In the genomic region with DNA sequence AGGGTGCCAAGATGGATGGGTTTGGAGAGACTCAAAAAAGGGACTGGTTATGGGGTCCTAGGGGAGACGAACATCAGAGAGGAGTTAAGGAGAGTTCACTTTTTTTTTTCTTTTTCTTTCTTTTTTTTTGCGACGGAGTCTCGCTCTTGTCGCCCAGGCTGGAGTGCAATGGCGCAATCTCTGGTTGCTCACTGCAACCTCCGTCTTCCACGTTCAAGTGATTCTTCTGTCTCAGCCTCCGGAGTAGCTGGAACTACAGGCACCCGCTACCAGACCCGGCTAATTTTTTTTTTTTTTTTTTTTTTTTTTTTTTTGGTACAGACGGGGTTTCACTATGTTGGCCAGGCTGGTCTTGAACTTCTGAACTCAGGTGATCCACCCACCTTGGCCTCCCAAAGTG, we compare ENCODE assay signal across 11 cellular contexts. TPM values are rescaled to one million over a fixed set of nuclear protein-coding genes. Genes with fewer than 3 reads are reported as not detected.
DNase-seq lines count a peak whose midpoint lies in the region; ATAC-seq, FAIRE-seq and TF ChIP-seq lines count a peak whose summit lies in the region.
"Had no signal": no experiment of that assay in that cellular context is flagged by ENCODE, and none has a peak within 500 bp of the region (broad histone marks: within the 10 kb centered on the region; RNA-seq: fewer than 3 reads in every experiment).

No MANE protein-coding gene starts in this region.

- DNase-seq in HepG2 (ENCODE audit: low spot score) = no peak
- no peak for DNase-seq in brain microvascular endothelial cell

- H3K79me2 ChIP-seq in HepG2 (ENCODE audit: insufficient read depth, low read length) = no peaks in the 10 kb centered on the region

- in situ Hi-C loops in HepG2 (cut with HindIII; ENCODE audit: extremely low pct_ligation_motif_present, low pct_unique_long_range_greater_than_20kb) (no loop called here), brain microvascular endothelial cell (cut with HindIII; ENCODE audit: low pct_ligation_motif_present, low sequenced_read_pairs) (no loop called here)

- FAIRE-seq in HepG2 (lab: Jason Lieb, UNC) = no peak
- FAIRE-seq: G401.6, islet of Langerhans had no signal

- no peaks in the 10 kb centered on the region for H3K36me3 ChIP-seq in liver (ENCODE audit: control insufficient read depth in 4 of 4, insufficient read depth in 3 of 4, low read depth in 1 of 4, low read length in 3 of 4)
- no peaks in the 10 kb centered on the region for H3K36me3 ChIP-seq in HepG2 (replicated peaks in 1 of 2; ENCODE audit: control insufficient read depth in 1 of 2, insufficient read depth in 2 of 2, low read length in 2 of 2)
- H3K36me3 ChIP-seq in brain microvascular endothelial cell (replicated peaks) = no peaks in the 10 kb centered on the region
- no peaks in the 10 kb centered on the region for H3K36me3 ChIP-seq in mucosa of rectum (ENCODE audit: control insufficient read depth in 2 of 2, insufficient read depth in 2 of 2, low read length in 2 of 2)

- no peak for TF ChIP-seq CTCF in liver (IDR thresholded peaks at IDR 0.05; ENCODE audit: low read depth, low read length, missing input control)
- no peak for TF ChIP-seq CTCF in HepG2 (CRISPR knock-in tag; IDR thresholded peaks at IDR 0.05)
- TF ChIP-seq CTCF in brain microvascular endothelial cell (IDR thresholded peaks at IDR 0.05; ENCODE audit: low read depth, low read length, missing control alignments) = no peak

- CTCF ChIA-PET in HepG2 (lab: Yijun Ruan, JAX; ENCODE audit: low intra/inter-chr PET ratio, low total read pairs) = no interaction called here

- no peaks in the 10 kb centered on the region for H4K20me1 ChIP-seq in HepG2 (ENCODE audit: insufficient read depth, low read length)

- POLR2A ChIA-PET in HepG2 (lab: Yijun Ruan, JAX) = interaction anchor here (1.0 kb wide), 1 partner anchor 14 kb away, joined by 3 read pairs; no protein-coding TSS in a partner anchor

- H3K9ac ChIP-seq in liver (ENCODE audit: low read depth in 1 of 2, low read length in 2 of 2) (no peak overlapping the region), HepG2 (ENCODE audit: insufficient read depth, low read depth, low read length) (no peak overlapping the region), mucosa of rectum (ENCODE audit: low read depth in 1 of 2, low read length in 2 of 2) (peak overlapping the region; percentile 88 to 94)

- intact Hi-C loops in HepG2 (cut with micrococcal nuclease; ENCODE audit: unreplicated experiment) = no loop called here

- BruUV-seq in HepG2 (replicated peaks; lab: Mats Ljungman, UMichigan) = no TSS peak

- peaks cover 0 to 2% (median 1%) of the 10 kb centered on the region in 4 donors for H3K27me3 ChIP-seq in liver (ENCODE audit: control insufficient read depth in 4 of 4, insufficient read depth in 4 of 4, low read length in 3 of 4)
- peaks cover 4 to 17% of the 10 kb centered on the region in 2 experiments; a peak in 3 of 5 replicates for H3K27me3 ChIP-seq in HepG2 (ENCODE audit: control insufficient read depth in 1 of 2, insufficient read depth in 2 of 2, low read length in 2 of 2)
- H3K27me3 ChIP-seq in brain microvascular endothelial cell (replicated peaks) = peaks cover 2% of the 10 kb centered on the region
- no peaks in the 10 kb centered on the region for H3K27me3 ChIP-seq in mucosa of rectum (ENCODE audit: control insufficient read depth in 2 of 2, insufficient read depth in 2 of 2, low read length in 2 of 2)

- H3K27ac ChIP-seq in liver (ENCODE audit: low read depth in 1 of 2, low read length in 2 of 2) (no peak overlapping the region), HepG2 (ENCODE audit: extremely low read length, insufficient read depth, low read length) (no peak overlapping the region), brain microvascular endothelial cell (no peak overlapping the region), mucosa of rectum (ENCODE audit: low read depth in 2 of 2, low read length in 2 of 2) (peak overlapping the region; percentile 98)

- H3K4me3 ChIP-seq in liver (ENCODE audit: low read depth in 1 of 3, low read length in 3 of 3) (peak overlapping the region in 2 of 3 donors; percentile 1 to 46), HepG2 (replicated peaks in 1 of 3; ENCODE audit: insufficient read depth in 1 of 3, low read depth in 2 of 3, low read length in 3 of 3) (no peak overlapping the region), brain microvascular endothelial cell (ENCODE audit: low read depth, low read length) (peak overlapping the region; percentile 51), mucosa of rectum (ENCODE audit: low read length in 2 of 2) (peak overlapping the region; percentile 68 to 87)

- TF ChIP-seq POLR2A in HepG2 (IDR thresholded peaks at IDR 0.05; ENCODE audit: insufficient read depth in 1 of 2, low read depth in 2 of 2, low read length in 2 of 2) = no peak

- TF ChIP-seq RAD21 in liver (IDR thresholded peaks at IDR 0.05) (no peak), HepG2 (CRISPR knock-in tag; IDR thresholded peaks at IDR 0.05) (no peak)

- 57% methylated on average over 12 of the region's 12 CpGs for WGBS in liver
- WGBS in HepG2 (ENCODE audit: low lambda C conversion rate) = 68% methylated on average over 12 of the region's 12 CpGs

- no peak overlapping the region for H2AFZ ChIP-seq in HepG2 (ENCODE audit: low read length)

- H3K4me1 ChIP-seq in liver (ENCODE audit: control insufficient read depth in 4 of 4, insufficient read depth in 4 of 4, low read length in 3 of 4) (peaks cover 8 to 20% (median 10%) of the 10 kb centered on the region in 4 donors), HepG2 (ENCODE audit: insufficient read depth, low read length) (peaks cover 49% of the 10 kb centered on the region), mucosa of rectum (ENCODE audit: control insufficient read depth in 2 of 2, insufficient read depth in 2 of 2, low read length in 2 of 2) (peaks cover 21 to 22% of the 10 kb centered on the region in 2 donors)

- TF ChIP-seq EP300 in HepG2 (IDR thresholded peaks at IDR 0.05; ENCODE audit: low read depth in 2 of 2, low read length in 2 of 2) (no peak), HepG2 (CRISPR knock-in tag; IDR thresholded peaks at IDR 0.05; ENCODE audit: borderline replicate concordance) (no peak)

- H3K9me3 ChIP-seq in liver (ENCODE audit: control insufficient read depth in 4 of 4, low read length in 3 of 4) (no peaks in the 10 kb centered on the region), HepG2 (ENCODE audit: low read length) (no peaks in the 10 kb centered on the region), mucosa of rectum (ENCODE audit: control insufficient read depth in 2 of 2, low read length in 2 of 2) (no peaks in the 10 kb centered on the region)

- no peak for ATAC-seq in HepG2
- no peak for ATAC-seq in GM18511 (IDR thresholded peaks at IDR 0.05; ENCODE audit: unreplicated experiment)
- ATAC-seq in HG02840 (IDR thresholded peaks at IDR 0.05; ENCODE audit: low FRiP score, unreplicated experiment) = no peak
- no peak for ATAC-seq in HG03280 (IDR thresholded peaks at IDR 0.05; ENCODE audit: unreplicated experiment)
- no peak for ATAC-seq in HG03354 (IDR thresholded peaks at IDR 0.05; ENCODE audit: poor library complexity, severe bottlenecking, unreplicated experiment)

- no peak overlapping the region for H3K4me2 ChIP-seq in HepG2 (ENCODE audit: low read depth, low read length)

RNA-seq across cellular contexts. Expression of a gene that starts 1.2 kb away (rescaled TPM):
- total RNA-seq in liver (1 to 10 TPM; 1.2 to 2.6 TPM), HepG2 (2016; rRNA removed; fragmentation: Illumina TruSeq; extraction: Trizol) (0.45 and 0.49 TPM in 2 replicates)
- polyA plus RNA-seq in liver (1 to 10 TPM; 1.6 to 2.2 TPM), HepG2 (2011; rRNA removed) (2.5 and 2.8 TPM in 2 replicates)
- total RNA-seq in HepG2 (2016; cell fraction: cytosol; rRNA removed; fragmentation: Illumina TruSeq; extraction: Trizol; ENCODE audit: low read depth) = 0.10 and 0.44 TPM in 2 replicates
- 0.21 and 0.50 TPM in 2 replicates for total RNA-seq in HepG2 (2016; cell fraction: insoluble cytoplasmic fraction; rRNA removed; fragmentation: Illumina TruSeq; extraction: Trizol)
- total RNA-seq in HepG2 (2016; cell fraction: membrane; rRNA removed; fragmentation: Illumina TruSeq; extraction: Trizol) = 0.14 and 0.25 TPM in 2 replicates
- 0.88 and 2.1 TPM in 2 replicates for total RNA-seq in HepG2 (2016; cell fraction: nucleus; rRNA removed; fragmentation: Illumina TruSeq; extraction: Trizol)
- polyA plus RNA-seq in HepG2 (2011; cell fraction: cytosol; rRNA removed) = 3.4 and 3.9 TPM in 2 replicates
- polyA plus RNA-seq in HepG2 (2011; cell fraction: nucleus; rRNA removed) = 7.6 and 10.2 TPM in 2 replicates
- polyA plus RNA-seq in HepG2 (2012) = 2.7 and 2.9 TPM in 2 replicates
- polyA plus RNA-seq in HepG2 (2016; cell fraction: cytosol; fragmentation: Illumina TruSeq; extraction: Trizol; ENCODE audit: low read depth) = 0.20 and 0.25 TPM in 2 replicates
- polyA plus RNA-seq in HepG2 (2016; cell fraction: insoluble cytoplasmic fraction; fragmentation: Illumina TruSeq; extraction: Trizol; ENCODE audit: low read depth) = 0.21 and 0.37 TPM in 2 replicates
- polyA plus RNA-seq in HepG2 (2016; cell fraction: membrane; fragmentation: Illumina TruSeq; extraction: Trizol; ENCODE audit: low read depth) = 0.24 and 0.43 TPM in 2 replicates
- polyA plus RNA-seq in HepG2 (2016; cell fraction: nucleus; fragmentation: Illumina TruSeq; extraction: Trizol; ENCODE audit: insufficient read depth, low read depth) = 3.0 TPM in 2 replicates
- polyA minus RNA-seq in HepG2 (2011; rRNA and poly(A)+ RNA removed; ENCODE audit: low replicate concordance) = 0.37 and 3.2 TPM in 2 replicates
- polyA minus RNA-seq in HepG2 (2011; cell fraction: cytosol; rRNA and poly(A)+ RNA removed) = 2.2 TPM in 2 replicates
- polyA minus RNA-seq in HepG2 (2011; cell fraction: nucleus; rRNA and poly(A)+ RNA removed) = 1.0 and 2.6 TPM in 2 replicates

RNA-seq across cellular contexts. Expression of a gene that starts 16.5 kb away (rescaled TPM):
- total RNA-seq in liver (not detected), HepG2 (2016; rRNA removed; fragmentation: Illumina TruSeq; extraction: Trizol) (0.49 and 0.53 TPM in 2 replicates)
- polyA plus RNA-seq in liver (not detected), HepG2 (2011; rRNA removed) (0.47 and 0.55 TPM in 2 replicates)
- not detected in 2 replicates for total RNA-seq in HepG2 (2016; cell fraction: cytosol; rRNA removed; fragmentation: Illumina TruSeq; extraction: Trizol; ENCODE audit: low read depth)
- total RNA-seq in HepG2 (2016; cell fraction: insoluble cytoplasmic fraction; rRNA removed; fragmentation: Illumina TruSeq; extraction: Trizol) = 0.52 and 0.55 TPM in 2 replicates
- total RNA-seq in HepG2 (2016; cell fraction: membrane; rRNA removed; fragmentation: Illumina TruSeq; extraction: Trizol) = 0.34 TPM in 2 replicates
- not detected in 2 replicates for total RNA-seq in HepG2 (2016; cell fraction: nucleus; rRNA removed; fragmentation: Illumina TruSeq; extraction: Trizol)
- 0.81 and 0.82 TPM in 2 replicates for polyA plus RNA-seq in HepG2 (2011; cell fraction: cytosol; rRNA removed)
- polyA plus RNA-seq in HepG2 (2011; cell fraction: nucleus; rRNA removed) = 0.35 and 0.62 TPM in 2 replicates
- polyA plus RNA-seq in HepG2 (2012) = 0.68 TPM in 2 replicates
- polyA plus RNA-seq in HepG2 (2016; cell fraction: cytosol; fragmentation: Illumina TruSeq; extraction: Trizol; ENCODE audit: low read depth) = not detected in 2 replicates
- polyA plus RNA-seq in HepG2 (2016; cell fraction: insoluble cytoplasmic fraction; fragmentation: Illumina TruSeq; extraction: Trizol; ENCODE audit: low read depth) = 0.46 and 0.48 TPM in 2 replicates
- polyA plus RNA-seq in HepG2 (2016; cell fraction: membrane; fragmentation: Illumina TruSeq; extraction: Trizol; ENCODE audit: low read depth) = not detected in 2 replicates
- polyA plus RNA-seq in HepG2 (2016; cell fraction: nucleus; fragmentation: Illumina TruSeq; extraction: Trizol; ENCODE audit: insufficient read depth, low read depth) = not detected in 2 replicates
- polyA minus RNA-seq in HepG2 (2011; rRNA and poly(A)+ RNA removed; ENCODE audit: low replicate concordance) = 0.21 TPM in 1 of 2 replicates, not detected in the other
- not detected in 2 replicates for polyA minus RNA-seq in HepG2 (2011; cell fraction: cytosol; rRNA and poly(A)+ RNA removed)
- polyA minus RNA-seq in HepG2 (2011; cell fraction: nucleus; rRNA and poly(A)+ RNA removed) = 0.87 TPM in 1 of 2 replicates, not detected in the other
- total RNA-seq: T-helper 2 cell treated with Interferon-gamma antibody and Interleukin-4, amounts not matched to agents 100 ng/mL and 5 ng/mL, for 36 hours had no signal

RNA-seq across cellular contexts. Expression of a gene that starts 29.0 kb away (rescaled TPM):
- total RNA-seq in liver (under 1 TPM in 1 of 2 donors, not detected in 1; 0.05 TPM), HepG2 (2016; rRNA removed; fragmentation: Illumina TruSeq; extraction: Trizol) (0.15 and 0.18 TPM in 2 replicates)
- polyA plus RNA-seq in liver (not detected), HepG2 (2011; rRNA removed) (0.07 and 0.17 TPM in 2 replicates)
- not detected in 2 replicates for total RNA-seq in HepG2 (2016; cell fraction: cytosol; rRNA removed; fragmentation: Illumina TruSeq; extraction: Trizol; ENCODE audit: low read depth)
- 0.15 TPM in 1 of 2 replicates, not detected in the other for total RNA-seq in HepG2 (2016; cell fraction: insoluble cytoplasmic fraction; rRNA removed; fragmentation: Illumina TruSeq; extraction: Trizol)
- total RNA-seq in HepG2 (2016; cell fraction: membrane; rRNA removed; fragmentation: Illumina TruSeq; extraction: Trizol) = 0.09 and 0.10 TPM in 2 replicates
- total RNA-seq in HepG2 (2016; cell fraction: nucleus; rRNA removed; fragmentation: Illumina TruSeq; extraction: Trizol) = not detected in 2 replicates
- polyA plus RNA-seq in HepG2 (2011; cell fraction: cytosol; rRNA removed) = 0.08 and 0.09 TPM in 2 replicates
- polyA plus RNA-seq in HepG2 (2011; cell fraction: nucleus; rRNA removed) = not detected in 2 replicates
- not detected in 2 replicates for polyA plus RNA-seq in HepG2 (2012)
- polyA plus RNA-seq in HepG2 (2016; cell fraction: cytosol; fragmentation: Illumina TruSeq; extraction: Trizol; ENCODE audit: low read depth) = 0.07 TPM in 1 of 2 replicates, not detected in the other
- polyA plus RNA-seq in HepG2 (2016; cell fraction: insoluble cytoplasmic fraction; fragmentation: Illumina TruSeq; extraction: Trizol; ENCODE audit: low read depth) = 0.17 and 0.19 TPM in 2 replicates
- polyA plus RNA-seq in HepG2 (2016; cell fraction: membrane; fragmentation: Illumina TruSeq; extraction: Trizol; ENCODE audit: low read depth) = 0.10 TPM in 1 of 2 replicates, not detected in the other
- 0.27 and 0.37 TPM in 2 replicates for polyA plus RNA-seq in HepG2 (2016; cell fraction: nucleus; fragmentation: Illumina TruSeq; extraction: Trizol; ENCODE audit: insufficient read depth, low read depth)
- 43.4 TPM in 1 of 2 replicates, not detected in the other for polyA minus RNA-seq in HepG2 (2011; rRNA and poly(A)+ RNA removed; ENCODE audit: low replicate concordance)
- 0.40 and 0.70 TPM in 2 replicates for polyA minus RNA-seq in HepG2 (2011; cell fraction: cytosol; rRNA and poly(A)+ RNA removed)
- polyA minus RNA-seq in HepG2 (2011; cell fraction: nucleus; rRNA and poly(A)+ RNA removed) = not detected in 2 replicates

RNA-seq across cellular contexts. Expression of a gene that starts 37.8 kb away (rescaled TPM):
- 10 to 100 TPM in 1 of 2 donors, 1 to 10 TPM in 1; 10.0 to 13.8 TPM for total RNA-seq in liver
- polyA plus RNA-seq in liver = 10 to 100 TPM; 25.9 to 32.5 TPM
- 26.5 and 30.2 TPM in 2 replicates for total RNA-seq in HepG2 (2016; rRNA removed; fragmentation: Illumina TruSeq; extraction: Trizol)
- total RNA-seq in HepG2 (2016; cell fraction: cytosol; rRNA removed; fragmentation: Illumina TruSeq; extraction: Trizol; ENCODE audit: low read depth) = 6.4 and 7.8 TPM in 2 replicates
- total RNA-seq in HepG2 (2016; cell fraction: insoluble cytoplasmic fraction; rRNA removed; fragmentation: Illumina TruSeq; extraction: Trizol) = 30.1 and 30.4 TPM in 2 replicates
- 7.4 and 8.6 TPM in 2 replicates for total RNA-seq in HepG2 (2016; cell fraction: membrane; rRNA removed; fragmentation: Illumina TruSeq; extraction: Trizol)
- 17.9 and 19.3 TPM in 2 replicates for total RNA-seq in HepG2 (2016; cell fraction: nucleus; rRNA removed; fragmentation: Illumina TruSeq; extraction: Trizol)
- 22.2 and 23.0 TPM in 2 replicates for polyA plus RNA-seq in HepG2 (2011; rRNA removed)
- polyA plus RNA-seq in HepG2 (2011; cell fraction: cytosol; rRNA removed) = 25.4 and 31.1 TPM in 2 replicates
- 71.0 and 88.9 TPM in 2 replicates for polyA plus RNA-seq in HepG2 (2011; cell fraction: nucleus; rRNA removed)
- polyA plus RNA-seq in HepG2 (2012) = 15.6 and 17.8 TPM in 2 replicates
- polyA plus RNA-seq in HepG2 (2016; cell fraction: cytosol; fragmentation: Illumina TruSeq; extraction: Trizol; ENCODE audit: low read depth) = 4.4 TPM in 2 replicates
- 27.5 and 28.1 TPM in 2 replicates for polyA plus RNA-seq in HepG2 (2016; cell fraction: insoluble cytoplasmic fraction; fragmentation: Illumina TruSeq; extraction: Trizol; ENCODE audit: low read depth)
- polyA plus RNA-seq in HepG2 (2016; cell fraction: membrane; fragmentation: Illumina TruSeq; extraction: Trizol; ENCODE audit: low read depth) = 3.8 and 5.1 TPM in 2 replicates
- polyA plus RNA-seq in HepG2 (2016; cell fraction: nucleus; fragmentation: Illumina TruSeq; extraction: Trizol; ENCODE audit: insufficient read depth, low read depth) = 36.5 and 39.9 TPM in 2 replicates
- polyA minus RNA-seq in HepG2 (2011; rRNA and poly(A)+ RNA removed; ENCODE audit: low replicate concordance) = 9.9 and 24.8 TPM in 2 replicates
- polyA minus RNA-seq in HepG2 (2011; cell fraction: cytosol; rRNA and poly(A)+ RNA removed) = 5.3 and 10.7 TPM in 2 replicates
- 27.2 and 33.7 TPM in 2 replicates for polyA minus RNA-seq in HepG2 (2011; cell fraction: nucleus; rRNA and poly(A)+ RNA removed)

RNA-seq across cellular contexts. Expression of a gene that starts 38.1 kb away (rescaled TPM):
- total RNA-seq in liver = 10 to 100 TPM; 10.4 to 41.2 TPM
- 10 to 100 TPM; 18.4 to 21.0 TPM for polyA plus RNA-seq in liver
- total RNA-seq in HepG2 (2016; rRNA removed; fragmentation: Illumina TruSeq; extraction: Trizol) = 19.2 and 23.3 TPM in 2 replicates
- 8.3 and 9.4 TPM in 2 replicates for total RNA-seq in HepG2 (2016; cell fraction: cytosol; rRNA removed; fragmentation: Illumina TruSeq; extraction: Trizol; ENCODE audit: low read depth)
- 18.8 and 22.2 TPM in 2 replicates for total RNA-seq in HepG2 (2016; cell fraction: insoluble cytoplasmic fraction; rRNA removed; fragmentation: Illumina TruSeq; extraction: Trizol)
- total RNA-seq in HepG2 (2016; cell fraction: membrane; rRNA removed; fragmentation: Illumina TruSeq; extraction: Trizol) = 14.4 and 14.9 TPM in 2 replicates
- 20.2 and 21.1 TPM in 2 replicates for total RNA-seq in HepG2 (2016; cell fraction: nucleus; rRNA removed; fragmentation: Illumina TruSeq; extraction: Trizol)
- 44.0 and 55.3 TPM in 2 replicates for polyA plus RNA-seq in HepG2 (2011; rRNA removed)
- polyA plus RNA-seq in HepG2 (2011; cell fraction: cytosol; rRNA removed) = 40.1 and 40.5 TPM in 2 replicates
- 167 and 208 TPM in 2 replicates for polyA plus RNA-seq in HepG2 (2011; cell fraction: nucleus; rRNA removed)
- polyA plus RNA-seq in HepG2 (2012) = 19.2 and 22.5 TPM in 2 replicates
- 6.8 and 9.0 TPM in 2 replicates for polyA plus RNA-seq in HepG2 (2016; cell fraction: cytosol; fragmentation: Illumina TruSeq; extraction: Trizol; ENCODE audit: low read depth)
- 21.3 TPM in 2 replicates for polyA plus RNA-seq in HepG2 (2016; cell fraction: insoluble cytoplasmic fraction; fragmentation: Illumina TruSeq; extraction: Trizol; ENCODE audit: low read depth)
- 11.2 and 14.4 TPM in 2 replicates for polyA plus RNA-seq in HepG2 (2016; cell fraction: membrane; fragmentation: Illumina TruSeq; extraction: Trizol; ENCODE audit: low read depth)
- polyA plus RNA-seq in HepG2 (2016; cell fraction: nucleus; fragmentation: Illumina TruSeq; extraction: Trizol; ENCODE audit: insufficient read depth, low read depth) = 60.8 and 65.3 TPM in 2 replicates
- polyA minus RNA-seq in HepG2 (2011; rRNA and poly(A)+ RNA removed; ENCODE audit: low replicate concordance) = 25.9 and 65.3 TPM in 2 replicates
- polyA minus RNA-seq in HepG2 (2011; cell fraction: cytosol; rRNA and poly(A)+ RNA removed) = 7.5 and 9.9 TPM in 2 replicates
- polyA minus RNA-seq in HepG2 (2011; cell fraction: nucleus; rRNA and poly(A)+ RNA removed) = 24.6 and 30.2 TPM in 2 replicates

Comparison
In these comparisons a context has a peak if more than half of its experiments do, and no peak if none do; other contexts are left out.
1. H3K4me3 ChIP-seq: peak in liver (2 of 3), brain microvascular endothelial cell (single experiment) and mucosa of rectum (2 of 2); none in HepG2 (0 of 3).
2. H3K27ac ChIP-seq: peak in mucosa of rectum (2 of 2); none in liver (0 of 2), HepG2 (single experiment) and brain microvascular endothelial cell (single experiment).
3. H3K9ac ChIP-seq: peak in mucosa of rectum (2 of 2); none in liver (0 of 2) and HepG2 (single experiment).